Comparison of ENCODE assay signal across 22 cellular contexts in the genomic region with DNA sequence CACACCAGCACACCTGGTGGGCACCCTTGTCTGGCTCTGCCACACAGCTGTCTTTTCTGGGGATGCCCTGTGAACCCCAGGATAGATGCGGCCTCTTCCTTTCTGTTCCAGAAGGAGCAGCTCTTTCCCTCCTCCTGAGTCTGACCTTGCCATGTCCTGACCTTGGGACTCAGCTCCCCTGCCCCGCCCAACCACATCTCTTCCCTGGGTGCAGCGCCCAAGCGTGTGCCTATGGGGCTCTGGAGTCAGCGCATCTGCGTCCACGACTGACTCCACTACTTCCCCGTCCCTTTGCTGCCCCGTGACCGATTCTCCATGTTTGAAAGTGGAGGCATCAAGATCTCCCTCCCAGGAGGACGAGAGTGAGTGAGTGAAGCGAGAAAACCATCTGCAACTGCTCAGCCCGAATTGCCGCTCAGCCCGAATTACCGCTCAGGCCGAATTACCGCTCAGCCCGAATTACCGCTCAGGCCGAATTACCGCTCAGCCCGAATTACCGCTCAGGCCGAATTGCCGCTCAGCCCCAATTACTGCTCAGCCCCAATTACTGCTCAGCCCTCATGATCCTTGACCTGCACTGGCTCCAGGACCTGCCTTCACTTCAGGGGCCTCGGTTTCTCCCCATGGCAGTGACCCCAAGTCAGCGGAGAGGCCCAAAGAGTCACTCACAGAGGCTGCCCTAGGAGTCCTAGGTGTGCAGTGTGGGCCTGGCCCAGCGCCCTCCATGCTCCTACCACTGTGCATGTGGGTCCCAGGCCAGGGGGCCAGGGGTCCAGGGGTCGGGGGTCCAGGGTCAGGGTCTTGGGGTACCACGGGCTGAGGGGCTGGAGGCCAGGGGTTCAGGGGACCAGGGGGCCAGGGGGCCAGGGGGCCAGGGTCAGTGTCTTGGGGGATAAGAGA. TPM values are rescaled to one million over a fixed set of nuclear protein-coding genes. Genes with fewer than 3 reads are reported as not detected.
"Had no signal": no experiment of that assay in that cellular context is flagged by ENCODE, and none has a peak within 500 bp of the region (broad histone marks: within the 10 kb centered on the region; RNA-seq: fewer than 3 reads in every experiment).

No MANE protein-coding gene starts in this region.

- ATAC-seq: effector memory CD8-positive, alpha-beta T cell; esophagus mucosa; gastrocnemius medialis; left lung; lower lobe of right lung; naive thymus-derived CD8-positive, alpha-beta T cell had no signal

- H3K4me3 ChIP-seq: cardiac muscle cell, gastrocnemius medialis, left lung, lower lobe of right lung, prostate gland, right lobe of liver, stomach, thyroid gland had no signal

- H3K36me3 ChIP-seq: cardiac muscle cell, gastrocnemius medialis, left lung, lower lobe of right lung, neutrophil, prostate gland, right lobe of liver, stomach, thyroid gland had no signal

- H3K27ac ChIP-seq: cardiac muscle cell, epithelial cell of prostate, gastrocnemius medialis, left lung, lower lobe of right lung, neutrophil, prostate gland, right lobe of liver, stomach, thyroid gland had no signal

- H3K4me1 ChIP-seq: gastrocnemius medialis, left lung, prostate gland, right lobe of liver, thyroid gland had no signal

- H3K9me3 ChIP-seq: gastrocnemius medialis, left lung, lower lobe of right lung, neutrophil, prostate gland, right lobe of liver, stomach, thyroid gland had no signal

- DNase-seq: cortex of kidney; effector memory CD8-positive, alpha-beta T cell; foreskin fibroblast; gastrocnemius medialis; head of caudate nucleus; nephron progenitor cell; small intestine; stimulated activated CD4-positive, alpha-beta T cell treated with anti-CD3 and anti-CD28 coated beads, Interleukin-15, amount 100 ng/mL, for 24 hours; stimulated activated CD4-positive, alpha-beta T cell treated with anti-CD3 and anti-CD28 coated beads, Interleukin-2, amount 100 ng/mL, for 48 hours; stimulated activated CD8-positive, alpha-beta memory T cell treated with anti-CD3 and anti-CD28 coated beads, Interleukin-4, amount 100 ng/mL, for 48 hours; stimulated activated naive CD4-positive, alpha-beta T cell; stomach; thyroid gland had no signal

- H3K27me3 ChIP-seq: cardiac muscle cell, right lobe of liver, thyroid gland had no signal

RNA-seq across cellular contexts. Expression of a gene that starts 18.6 kb away (rescaled TPM):
- total RNA-seq: cardiac muscle cell, gastrocnemius medialis had no signal
- polyA plus RNA-seq: cardiac muscle cell had no signal
